5 cellular contexts compared by ENCODE assay signal in the genomic region with DNA sequence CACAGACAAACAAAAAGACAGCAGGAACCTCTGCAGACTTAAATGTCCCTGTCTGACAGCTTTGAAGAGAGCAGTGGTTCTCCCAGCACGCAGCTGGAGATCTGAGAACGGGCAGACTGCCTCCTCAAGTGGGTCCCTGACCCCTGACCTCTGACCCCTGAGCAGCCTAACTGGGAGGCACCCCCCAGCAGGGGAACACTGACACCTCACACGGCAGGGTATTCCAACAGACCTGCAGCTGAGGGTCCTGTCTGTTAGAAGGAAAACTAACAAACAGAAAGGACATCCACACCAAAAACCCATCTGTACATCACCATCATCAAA.
A peak's percentile ranks its signal among the peaks of the same experiment; 100 is the strongest.
DNase-seq lines count a peak whose midpoint lies in the region; ATAC-seq, FAIRE-seq and TF ChIP-seq lines count a peak whose summit lies in the region.
"Not testable (repeated sequence)": the region's sequence is repeated elsewhere in the genome, so short reads cannot be mapped to it uniquely, and the experiment has no call there.

No MANE protein-coding gene starts in this region.

- H3K9me1 ChIP-seq in K562 (ENCODE audit: control insufficient read depth, insufficient read depth, low read length) = not testable (repeated sequence)

- FAIRE-seq in K562 (lab: Jason Lieb, UNC) = not testable (repeated sequence)

- H3K9me3 ChIP-seq in RWPE2 (ENCODE audit: severe bottlenecking); K562 (replicated peaks; ENCODE audit: control insufficient read depth, insufficient read depth, low read depth, low read length); endodermal cell (ENCODE audit: control insufficient read depth, low read length): not testable (repeated sequence)

- not testable (repeated sequence) for TF ChIP-seq CTCF in GM23338 (conservative IDR thresholded peaks at IDR 0.05; ENCODE audit: low read depth in 2 of 2); RWPE2 (IDR thresholded peaks at IDR 0.05; ENCODE audit: poor library complexity, severe bottlenecking); K562 (IDR thresholded peaks at IDR 0.05 in 2 of 3, conservative IDR thresholded peaks at IDR 0.05 in 1 of 3; ENCODE audit: insufficient read depth in 2 of 3, low read depth in 1 of 3, low read length in 3 of 3); endodermal cell (conservative IDR thresholded peaks at IDR 0.05); osteocyte (IDR thresholded peaks at IDR 0.05)

- in situ Hi-C loops in K562 (cut with MboI) = not testable (repeated sequence)

- not testable (repeated sequence) for ATAC-seq in GM23338; RWPE2 (ENCODE audit: low read depth); K562

- POLR2A ChIA-PET in K562 (lab: Yijun Ruan, JAX) = not testable (repeated sequence)

- H3K4me1 Mint-ChIP-seq in GM23338; endodermal cell; osteocyte (ENCODE audit: unreplicated experiment): not testable (repeated sequence)

- H3F3A ChIP-seq in GM23338 (replicated peaks; ENCODE audit: low read depth) = not testable (repeated sequence)

- CTCF ChIA-PET in K562 (lab: Yijun Ruan, JAX; ENCODE audit: low intra/inter-chr PET ratio) = not testable (repeated sequence)

- not testable (repeated sequence) for H3K36me3 ChIP-seq in GM23338 (ENCODE audit: insufficient read depth); RWPE2 (ENCODE audit: low read depth); K562 (ENCODE audit: control insufficient read depth, insufficient read depth, low read length); endodermal cell (ENCODE audit: control insufficient read depth, insufficient read depth, low read length)

- H3K4me3 ChIP-seq in GM23338; RWPE2 (ENCODE audit: severe bottlenecking); K562; endodermal cell (ENCODE audit: low read length): not testable (repeated sequence)

- H3K27ac Mint-ChIP-seq in GM23338; endodermal cell; osteocyte (ENCODE audit: unreplicated experiment): not testable (repeated sequence)

- not testable (repeated sequence) for H3K4me1 ChIP-seq in GM23338 (ENCODE audit: insufficient read depth); RWPE2 (ENCODE audit: insufficient read depth, poor library complexity, severe bottlenecking); K562 (replicated peaks in 1 of 2; ENCODE audit: control insufficient read depth in 2 of 2, insufficient read depth in 2 of 2, low read length in 2 of 2); endodermal cell (ENCODE audit: control insufficient read depth, insufficient read depth, low read length)

- H3K36me3 Mint-ChIP-seq in GM23338 (ENCODE audit: low read depth) = peaks cover 19% of the 10 kb centered on the region
- peaks cover 17% of the 10 kb centered on the region for H3K36me3 Mint-ChIP-seq in endodermal cell (ENCODE audit: low read depth)
- not testable (repeated sequence) for H3K36me3 Mint-ChIP-seq in osteocyte (ENCODE audit: unreplicated experiment)

- not testable (repeated sequence) for H3K4me3 Mint-ChIP-seq in GM23338
- peak overlapping the region; percentile 72 for H3K4me3 Mint-ChIP-seq in endodermal cell
- peak overlapping the region; percentile 80 for H3K4me3 Mint-ChIP-seq in osteocyte (ENCODE audit: unreplicated experiment)

- WGBS in K562 (ENCODE audit: insufficient coverage, low coverage, missing lambda C conversion rate) = no CpG with 5 or more reads among the region's 3 CpGs
- WGBS in endodermal cell (ENCODE audit: insufficient coverage in 1 of 2, insufficient read length in 1 of 2), 2 experiments = 76% methylated on average over 2 of the region's 3 CpGs; no CpG with 5 or more reads in 1 of the 2 experiments

- TF ChIP-seq EP300 in K562 (IDR thresholded peaks at IDR 0.05; ENCODE audit: low read length) = not testable (repeated sequence)

- DNase-seq in GM23338 (ENCODE audit: low spot score); RWPE2 (ENCODE audit: low spot score); K562 (ENCODE audit: extremely low read depth in 1 of 4, low spot score in 3 of 4); endodermal cell; osteocyte (ENCODE audit: extremely low spot score, unreplicated experiment): not testable (repeated sequence)

- TF ChIP-seq POLR2A in K562 (conservative IDR thresholded peaks at IDR 0.05) = not testable (repeated sequence)

- H3K9me2 ChIP-seq in GM23338 (ENCODE audit: insufficient read depth) = peaks cover 18% of the 10 kb centered on the region

- not testable (repeated sequence) for H3K27me3 Mint-ChIP-seq in GM23338 (ENCODE audit: insufficient read depth, low read depth, poor library complexity); endodermal cell (ENCODE audit: insufficient read depth); osteocyte (ENCODE audit: unreplicated experiment)

- TF ChIP-seq RAD21 in K562 (CRISPR knock-in tag; conservative IDR thresholded peaks at IDR 0.05 in 1 of 2, IDR thresholded peaks at IDR 0.05 in 1 of 2) = not testable (repeated sequence)

- H2AFZ ChIP-seq in GM23338; K562 (ENCODE audit: low read depth, low read length): not testable (repeated sequence)

- not testable (repeated sequence) for H3K27me3 ChIP-seq in GM23338 (ENCODE audit: insufficient read depth); RWPE2 (ENCODE audit: insufficient read depth, poor library complexity, severe bottlenecking); K562 (ENCODE audit: control insufficient read depth in 2 of 2, insufficient read depth in 2 of 2, low read length in 2 of 2); endodermal cell (ENCODE audit: control insufficient read depth, insufficient read depth, low read length, poor library complexity, severe bottlenecking)

- not testable (repeated sequence) for H4K20me1 ChIP-seq in GM23338 (replicated peaks; ENCODE audit: insufficient read depth); K562 (replicated peaks; ENCODE audit: control insufficient read depth, insufficient read depth, low read length)

- not testable (repeated sequence) for H3K9ac ChIP-seq in K562 (ENCODE audit: insufficient read depth in 1 of 2, low read depth in 2 of 2, low read length in 2 of 2); endodermal cell (ENCODE audit: extremely low read depth, low read length, poor library complexity, severe bottlenecking)

- H3K79me2 ChIP-seq in GM23338 (replicated peaks; ENCODE audit: insufficient read depth); K562 (ENCODE audit: control insufficient read depth, insufficient read depth, low read length): not testable (repeated sequence)

- peak overlapping the region; percentile 32; the same call in 1 of the 2 replicates for H3K4me2 ChIP-seq in GM23338
- H3K4me2 ChIP-seq in K562 (ENCODE audit: insufficient read depth, low read length) = not testable (repeated sequence)

- intact Hi-C loops in K562 (cut with micrococcal nuclease) = not testable (repeated sequence)

- H3K27ac ChIP-seq in GM23338 (ENCODE audit: low read depth); K562 (ENCODE audit: extremely low read depth, low read depth, low read length); endodermal cell (ENCODE audit: low read depth, low read length): not testable (repeated sequence)
- peak overlapping the region; percentile 55 for H3K27ac ChIP-seq in RWPE2 (ENCODE audit: poor library complexity, severe bottlenecking)

- not testable (repeated sequence) for BruUV-seq in K562 (replicated peaks; lab: Mats Ljungman, UMichigan)

- not testable (repeated sequence) for H3K9me3 Mint-ChIP-seq in GM23338; osteocyte (ENCODE audit: unreplicated experiment)
- peaks cover 28% of the 10 kb centered on the region for H3K9me3 Mint-ChIP-seq in endodermal cell

TF ChIP-seq in K562, 482 proteins besides CTCF, POLR2A, EP300 and RAD21:
- peak; percentile 87 for TF ChIP-seq NR2C1 (IDR thresholded peaks at IDR 0.05)
- TF ChIP-seq NR2C1 (tag; IDR thresholded peaks at IDR 0.05) = peak; percentile 79
- TF ChIP-seq NR2C2 (CRISPR knock-in tag; IDR thresholded peaks at IDR 0.05) = not testable (repeated sequence)
- TF ChIP-seq NR2C2 (tag; IDR thresholded peaks at IDR 0.05) = peak; percentile 59
TF ChIP-seq in K562: peak in this region for 2; not testable (repeated sequence) for 480.
